In genomic region chr1:109792056-109792831, GRCh38 we compare ENCODE assay signal across 8 cellular contexts. TPM values are rescaled to one million over a fixed set of nuclear protein-coding genes. Genes with fewer than 3 reads are reported as not detected.
A peak's percentile ranks its signal among the peaks of the same experiment; 100 is the strongest.
DNase-seq lines count a peak whose midpoint lies in the region; ATAC-seq and TF ChIP-seq lines count a peak whose summit lies in the region.

No MANE protein-coding gene starts in this region.

- POLR2A ChIA-PET in naive thymus-derived CD4-positive, alpha-beta T cell (lab: Charles Lee): interaction anchor here (0.6 to 5.8 kb wide), 5 partner anchors 9 to 308 kb away, joined by 3 to 37 read pairs (median 5); partner anchors contain the start of genes AHCYL1 and ATXN7L2

- peak overlapping the region in 2 of 9 donors; percentile 62 to 85 for H3K27ac Mint-ChIP-seq in naive thymus-derived CD4-positive, alpha-beta T cell

- no peak for ATAC-seq in naive thymus-derived CD4-positive, alpha-beta T cell
- no peak for ATAC-seq in HG02840 (IDR thresholded peaks at IDR 0.05; ENCODE audit: low FRiP score, unreplicated experiment)

- no peak for TF ChIP-seq POLR2A in breast epithelium (IDR thresholded peaks at IDR 0.05)

- H3K27me3 ChIP-seq in breast epithelium: no peaks in the 10 kb centered on the region
- H3K27me3 ChIP-seq in naive thymus-derived CD4-positive, alpha-beta T cell (ENCODE audit: control insufficient read depth in 2 of 2, insufficient read depth in 2 of 2, low read length in 2 of 2): no peaks in the 10 kb centered on the region

- peak; percentile 15 to 23 for DNase-seq in NCI-H524 (lab: John Stamatoyannopoulos, UW)
- no peak for DNase-seq in NCI-H524 treated with DMSO at 0.1 percent for 48 hours (lab: John Stamatoyannopoulos, UW)
- DNase-seq in NCI-H446 treated with DMSO at 0.1 percent for 48 hours (lab: John Stamatoyannopoulos, UW): peak; percentile 61
- peak; percentile 58 to 62 for DNase-seq in breast epithelium (ENCODE audit: low spot score in 2 of 2)
- peak; percentile 91 for DNase-seq in iris pigment epithelial cell (ENCODE audit: low read depth)
- peak; percentile 25 for DNase-seq in stimulated activated CD8-positive, alpha-beta memory T cell treated with anti-CD3 and anti-CD28 coated beads, Interleukin-4, amount 100 ng/mL, for 48 hours
- no peak for DNase-seq in naive thymus-derived CD4-positive, alpha-beta T cell

- H3K4me3 ChIP-seq in breast epithelium: peak overlapping the region in 1 of 3 donors; percentile 22
- no peak overlapping the region for H3K4me3 ChIP-seq in naive thymus-derived CD4-positive, alpha-beta T cell (ENCODE audit: low read length)

- peak overlapping the region; percentile 73 to 82 for H3K27ac ChIP-seq in breast epithelium
- no peak overlapping the region for H3K27ac ChIP-seq in naive thymus-derived CD4-positive, alpha-beta T cell (ENCODE audit: low read depth, low read length)

- H3K36me3 Mint-ChIP-seq in naive thymus-derived CD4-positive, alpha-beta T cell: peaks cover 0 to 1% (median 0%) of the 10 kb centered on the region in 5 donors

- H3K9me3 ChIP-seq in breast epithelium: no peaks in the 10 kb centered on the region
- no peaks in the 10 kb centered on the region for H3K9me3 ChIP-seq in naive thymus-derived CD4-positive, alpha-beta T cell (ENCODE audit: control insufficient read depth in 2 of 3, low read length in 3 of 3)

- H3K4me3 Mint-ChIP-seq in naive thymus-derived CD4-positive, alpha-beta T cell: no peak overlapping the region

- H3K36me3 ChIP-seq in breast epithelium: no peaks in the 10 kb centered on the region
- no peaks in the 10 kb centered on the region for H3K36me3 ChIP-seq in naive thymus-derived CD4-positive, alpha-beta T cell (ENCODE audit: control insufficient read depth in 2 of 3, insufficient read depth in 3 of 3, low read length in 3 of 3)

- H3K4me1 Mint-ChIP-seq in naive thymus-derived CD4-positive, alpha-beta T cell: peaks cover 41 to 88% (median 67%) of the 10 kb centered on the region in 7 donors

- intact Hi-C loops in breast epithelium (cut with DNase I; ENCODE audit: low total_unique reads): no loop called here
- intact Hi-C loops in naive thymus-derived CD4-positive, alpha-beta T cell (cut with micrococcal nuclease): loop anchor here (5.0 to 10.0 kb wide), 2 partner anchors 83 to 245 kb away; partner anchors contain the start of gene GNAI3 (in 2 of the 2)

- H3K9me3 Mint-ChIP-seq in naive thymus-derived CD4-positive, alpha-beta T cell: no peaks in the 10 kb centered on the region

- peaks cover 20 to 24% of the 10 kb centered on the region in 2 donors for H3K4me1 ChIP-seq in breast epithelium
- H3K4me1 ChIP-seq in naive thymus-derived CD4-positive, alpha-beta T cell (ENCODE audit: control insufficient read depth in 2 of 2, insufficient read depth in 2 of 2, low read length in 2 of 2): peaks cover 51 to 58% of the 10 kb centered on the region in 2 donors

- CTCF ChIA-PET in naive thymus-derived CD4-positive, alpha-beta T cell (lab: Charles Lee): interaction anchor here (0.7 to 5.4 kb wide), 5 partner anchors 10 to 192 kb away, joined by 3 to 64 read pairs (median 6); partner anchors contain the start of gene AHCYL1

- TF ChIP-seq CTCF in breast epithelium (IDR thresholded peaks at IDR 0.05): no peak

- H3K27me3 Mint-ChIP-seq in naive thymus-derived CD4-positive, alpha-beta T cell: no peaks in the 10 kb centered on the region

RNA-seq across cellular contexts. Expression of gene EPS8L3, which starts 28.5 kb away (rescaled TPM):
- total RNA-seq in breast epithelium: 1 to 10 TPM in 1 of 3 donors, not detected in 2; 3.6 TPM
- total RNA-seq in naive thymus-derived CD4-positive, alpha-beta T cell: not detected
- polyA plus RNA-seq in naive thymus-derived CD4-positive, alpha-beta T cell: not detected

RNA-seq across cellular contexts. Expression of gene GSTM3, which starts 51.4 kb away (rescaled TPM):
- 100 to 1,000 TPM in 2 of 3 donors, 10 to 100 TPM in 1; 40.0 to 226 (median 105) TPM for total RNA-seq in breast epithelium
- 10 to 100 TPM in 2 of 5 experiments, 1 to 10 TPM in 3; 1.9 to 13.9 (median 7.7) TPM for total RNA-seq in naive thymus-derived CD4-positive, alpha-beta T cell
- 100 to 1,000 TPM in 1 of 2 donors, 10 to 100 TPM in 1; 75.6 to 130 TPM for polyA plus RNA-seq in naive thymus-derived CD4-positive, alpha-beta T cell

Comparison
In these comparisons a context has a peak if more than half of its experiments do, and no peak if none do; other contexts are left out.
1. DNase-seq: peak in NCI-H524 (2 of 2), NCI-H446 treated with DMSO at 0.1 percent for 48 hours (single experiment), breast epithelium (2 of 2), iris pigment epithelial cell (single experiment) and stimulated activated CD8-positive, alpha-beta memory T cell treated with anti-CD3 and anti-CD28 coated beads, Interleukin-4, amount 100 ng/mL, for 48 hours (single experiment); none in NCI-H524 treated with DMSO at 0.1 percent for 48 hours (single experiment) and naive thymus-derived CD4-positive, alpha-beta T cell (0 of 9).